Comparison of ENCODE assay signal across 1 cellular context in genomic region chr2:145140658-145141057, GRCh38.
TF ChIP-seq lines count a peak whose summit lies in the region.

No MANE protein-coding gene starts in this region.

TF ChIP-seq in K562, 482 proteins besides CTCF, POLR2A, EP300 and RAD21 (continued from another document):
- TF ChIP-seq, protein P1, sequence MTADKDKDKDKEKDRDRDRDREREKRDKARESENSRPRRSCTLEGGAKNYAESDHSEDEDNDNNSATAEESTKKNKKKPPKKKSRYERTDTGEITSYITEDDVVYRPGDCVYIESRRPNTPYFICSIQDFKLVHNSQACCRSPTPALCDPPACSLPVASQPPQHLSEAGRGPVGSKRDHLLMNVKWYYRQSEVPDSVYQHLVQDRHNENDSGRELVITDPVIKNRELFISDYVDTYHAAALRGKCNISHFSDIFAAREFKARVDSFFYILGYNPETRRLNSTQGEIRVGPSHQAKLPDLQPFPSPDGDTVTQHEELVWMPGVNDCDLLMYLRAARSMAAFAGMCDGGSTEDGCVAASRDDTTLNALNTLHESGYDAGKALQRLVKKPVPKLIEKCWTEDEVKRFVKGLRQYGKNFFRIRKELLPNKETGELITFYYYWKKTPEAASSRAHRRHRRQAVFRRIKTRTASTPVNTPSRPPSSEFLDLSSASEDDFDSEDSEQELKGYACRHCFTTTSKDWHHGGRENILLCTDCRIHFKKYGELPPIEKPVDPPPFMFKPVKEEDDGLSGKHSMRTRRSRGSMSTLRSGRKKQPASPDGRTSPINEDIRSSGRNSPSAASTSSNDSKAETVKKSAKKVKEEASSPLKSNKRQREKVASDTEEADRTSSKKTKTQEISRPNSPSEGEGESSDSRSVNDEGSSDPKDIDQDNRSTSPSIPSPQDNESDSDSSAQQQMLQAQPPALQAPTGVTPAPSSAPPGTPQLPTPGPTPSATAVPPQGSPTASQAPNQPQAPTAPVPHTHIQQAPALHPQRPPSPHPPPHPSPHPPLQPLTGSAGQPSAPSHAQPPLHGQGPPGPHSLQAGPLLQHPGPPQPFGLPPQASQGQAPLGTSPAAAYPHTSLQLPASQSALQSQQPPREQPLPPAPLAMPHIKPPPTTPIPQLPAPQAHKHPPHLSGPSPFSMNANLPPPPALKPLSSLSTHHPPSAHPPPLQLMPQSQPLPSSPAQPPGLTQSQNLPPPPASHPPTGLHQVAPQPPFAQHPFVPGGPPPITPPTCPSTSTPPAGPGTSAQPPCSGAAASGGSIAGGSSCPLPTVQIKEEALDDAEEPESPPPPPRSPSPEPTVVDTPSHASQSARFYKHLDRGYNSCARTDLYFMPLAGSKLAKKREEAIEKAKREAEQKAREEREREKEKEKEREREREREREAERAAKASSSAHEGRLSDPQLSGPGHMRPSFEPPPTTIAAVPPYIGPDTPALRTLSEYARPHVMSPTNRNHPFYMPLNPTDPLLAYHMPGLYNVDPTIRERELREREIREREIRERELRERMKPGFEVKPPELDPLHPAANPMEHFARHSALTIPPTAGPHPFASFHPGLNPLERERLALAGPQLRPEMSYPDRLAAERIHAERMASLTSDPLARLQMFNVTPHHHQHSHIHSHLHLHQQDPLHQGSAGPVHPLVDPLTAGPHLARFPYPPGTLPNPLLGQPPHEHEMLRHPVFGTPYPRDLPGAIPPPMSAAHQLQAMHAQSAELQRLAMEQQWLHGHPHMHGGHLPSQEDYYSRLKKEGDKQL (CRISPR knock-in tag; IDR thresholded peaks at IDR 0.05; ENCODE audit: borderline replicate concordance): no peak
- TF ChIP-seq ATF3 (IDR thresholded peaks at IDR 0.05): no peak
- no peak for TF ChIP-seq ATF3 (CRISPR knock-in tag; conservative IDR thresholded peaks at IDR 0.05)
- TF ChIP-seq ZNF431 (CRISPR knock-in tag; IDR thresholded peaks at IDR 0.05): no peak
